In the genomic region with DNA sequence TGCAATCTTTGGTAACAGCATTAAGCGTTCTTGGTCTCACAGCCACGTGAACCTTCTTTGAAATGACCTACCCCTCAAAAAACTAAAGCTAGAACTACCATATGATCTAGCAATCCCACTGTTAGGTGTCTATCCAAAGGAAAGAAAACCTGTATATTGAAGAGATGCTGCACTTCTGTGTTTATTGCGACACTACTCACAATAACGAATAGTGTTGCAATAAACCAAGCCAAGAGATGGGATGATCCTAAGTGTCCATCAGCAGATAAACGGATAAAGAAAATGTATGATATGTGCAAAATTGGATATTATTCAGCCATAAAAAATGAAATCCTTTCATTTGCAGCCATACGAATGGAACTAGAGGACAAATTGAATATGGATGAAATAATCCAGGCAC, we compare ENCODE assay signal across 4 cellular contexts.
"Had no signal": no experiment of that assay in that cellular context is flagged by ENCODE, and none has a peak within 500 bp of the region (broad histone marks: within the 10 kb centered on the region; RNA-seq: fewer than 3 reads in every experiment).

No MANE protein-coding gene starts in this region.

- ATAC-seq: GM23338, K562 had no signal

- DNase-seq: H9, HCEC 1CT had no signal

- H3K4me3 ChIP-seq: GM23338, K562 had no signal

- H3K4me2 ChIP-seq: GM23338 had no signal

- H2AFZ ChIP-seq: GM23338 had no signal
